Comparison of ENCODE assay signal across 9 cellular contexts in the genomic region with DNA sequence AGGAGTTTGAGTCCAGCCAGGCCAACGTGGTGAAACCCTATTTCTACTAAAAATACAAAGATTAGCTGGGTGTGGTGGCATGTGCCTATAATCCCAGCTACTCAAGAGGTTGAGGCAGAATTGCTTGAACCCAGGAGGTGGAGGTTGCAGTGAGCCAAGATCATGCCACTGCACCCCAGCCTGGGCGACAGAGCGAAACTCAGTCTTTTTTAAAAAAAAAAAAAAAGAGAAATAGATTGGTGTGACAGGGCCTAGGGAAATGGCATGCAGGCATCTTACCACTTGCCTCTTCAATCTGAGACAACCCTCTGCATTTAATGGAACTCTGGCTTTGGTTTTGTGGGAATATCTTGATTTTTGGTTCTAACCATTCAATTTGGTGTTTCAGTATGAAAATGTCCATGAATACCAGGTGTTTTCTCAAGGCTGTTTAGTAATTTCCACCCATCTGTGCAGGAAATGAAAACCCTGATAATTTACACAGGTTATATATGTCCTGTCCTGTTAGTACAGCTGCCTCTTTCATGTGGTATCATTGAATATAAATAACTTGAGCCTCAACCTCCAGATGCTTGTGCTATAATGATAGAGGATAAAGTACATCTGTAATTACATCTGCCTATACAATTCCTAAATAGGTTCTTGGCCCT. TPM values are rescaled to one million over a fixed set of nuclear protein-coding genes. Genes with fewer than 3 reads are reported as not detected.
DNase-seq lines count a peak whose midpoint lies in the region; ATAC-seq and TF ChIP-seq lines count a peak whose summit lies in the region.
"Had no signal": no experiment of that assay in that cellular context is flagged by ENCODE, and none has a peak within 500 bp of the region (broad histone marks: within the 10 kb centered on the region; RNA-seq: fewer than 3 reads in every experiment).

No MANE protein-coding gene starts in this region.

- H3K14ac ChIP-seq in mesenchymal stem cell (ENCODE audit: low read length in 2 of 2): no peak overlapping the region

- WGBS in mesenchymal stem cell: 100% methylated on average over 2 of the region's 3 CpGs

- peaks cover 68% of the 10 kb centered on the region for H3K36me3 Mint-ChIP-seq in activated CD4-positive, alpha-beta memory T cell treated with anti-CD3 and anti-CD28 coated beads, Interleukin-2, amount 10 ng/mL, durations not matched to agents 7 days and 5 days (ENCODE audit: low read depth)

- H4K91ac ChIP-seq in mesenchymal stem cell (ENCODE audit: low read length): no peak overlapping the region

- no peaks in the 10 kb centered on the region for H3K27me3 ChIP-seq in mesenchymal stem cell (ENCODE audit: control insufficient read depth in 1 of 2, insufficient read depth in 1 of 2, low read length in 2 of 2)

- no peak overlapping the region for H3K18ac ChIP-seq in mesenchymal stem cell (ENCODE audit: low read depth in 1 of 2, low read length in 2 of 2)

- no peaks in the 10 kb centered on the region for H3K27me3 Mint-ChIP-seq in activated CD4-positive, alpha-beta memory T cell treated with anti-CD3 and anti-CD28 coated beads, Interleukin-2, amount 10 ng/mL, durations not matched to agents 7 days and 5 days

- no peak overlapping the region for H4K8ac ChIP-seq in mesenchymal stem cell (ENCODE audit: low read length)

- H2BK5ac ChIP-seq in mesenchymal stem cell (ENCODE audit: low read depth, low read length, poor library complexity, severe bottlenecking): no peak overlapping the region

- H3K23ac ChIP-seq in mesenchymal stem cell (ENCODE audit: low read length in 2 of 2): no peak overlapping the region

- ATAC-seq in GM19035 (IDR thresholded peaks at IDR 0.05; ENCODE audit: unreplicated experiment) (peak; percentile 57), HG03135 (IDR thresholded peaks at IDR 0.05; ENCODE audit: unreplicated experiment) (peak; percentile 75), left lobe of liver (no peak)

- H3K4ac ChIP-seq in mesenchymal stem cell (ENCODE audit: low read depth in 1 of 2, low read length in 2 of 2): no peak overlapping the region

- no peak overlapping the region for H3K4me3 ChIP-seq in mesenchymal stem cell (ENCODE audit: insufficient read depth in 1 of 2, low read depth in 1 of 2, low read length in 2 of 2)

- H2AFZ ChIP-seq in mesenchymal stem cell (ENCODE audit: low read depth, low read length): no peak overlapping the region

- no peak overlapping the region for H3K9ac ChIP-seq in mesenchymal stem cell (ENCODE audit: low read length)

- H3K27ac Mint-ChIP-seq in activated CD4-positive, alpha-beta memory T cell treated with anti-CD3 and anti-CD28 coated beads, Interleukin-2, amount 10 ng/mL, durations not matched to agents 7 days and 5 days: peak overlapping the region; percentile 58

- H3K36me3 ChIP-seq in mesenchymal stem cell (ENCODE audit: control insufficient read depth in 1 of 2, insufficient read depth in 2 of 2, low read depth in 1 of 2, low read length in 2 of 2): peaks cover 23 to 62% of the 10 kb centered on the region in 2 experiments

- no peak overlapping the region for H2AK5ac ChIP-seq in mesenchymal stem cell (ENCODE audit: low read length, severe bottlenecking)

- POLR2A ChIA-PET in activated CD4-positive, alpha-beta memory T cell treated with anti-CD3 and anti-CD28 coated beads, Interleukin-2, amount 10 ng/mL, durations not matched to agents 7 days and 5 days (lab: Charles Lee): interaction anchor here (1.1 to 15.8 kb wide), 4 partner anchors 9 to 51 kb away, joined by 3 to 348 read pairs (median 6); partner anchors contain the start of gene XBP1

- CTCF ChIA-PET in activated CD4-positive, alpha-beta memory T cell treated with anti-CD3 and anti-CD28 coated beads, Interleukin-2, amount 10 ng/mL, durations not matched to agents 7 days and 5 days (lab: Charles Lee): interaction anchor here (1.4 to 6.6 kb wide), 3 partner anchors 20 to 64 kb away, joined by 4 to 52 read pairs (median 17); no protein-coding TSS in a partner anchor

- no peak for TF ChIP-seq CTCF in 22Rv1 (IDR thresholded peaks at IDR 0.05)

- H3K27ac ChIP-seq in 22Rv1 (peak overlapping the region; percentile 93), mesenchymal stem cell (ENCODE audit: low read length, poor library complexity, severe bottlenecking) (no peak overlapping the region)

- H3K9me3 Mint-ChIP-seq in activated CD4-positive, alpha-beta memory T cell treated with anti-CD3 and anti-CD28 coated beads, Interleukin-2, amount 10 ng/mL, durations not matched to agents 7 days and 5 days: no peaks in the 10 kb centered on the region

- no peak overlapping the region for H3K4me2 ChIP-seq in mesenchymal stem cell (ENCODE audit: low read length, poor library complexity, severe bottlenecking)

- no peak overlapping the region for H2BK120ac ChIP-seq in mesenchymal stem cell (ENCODE audit: low read depth, low read length)

- no peak overlapping the region for H2BK15ac ChIP-seq in mesenchymal stem cell (ENCODE audit: low read depth, poor library complexity, severe bottlenecking)

- H3K4me3 Mint-ChIP-seq in activated CD4-positive, alpha-beta memory T cell treated with anti-CD3 and anti-CD28 coated beads, Interleukin-2, amount 10 ng/mL, durations not matched to agents 7 days and 5 days: no peak overlapping the region

- peaks cover 63% of the 10 kb centered on the region for H3K4me1 Mint-ChIP-seq in activated CD4-positive, alpha-beta memory T cell treated with anti-CD3 and anti-CD28 coated beads, Interleukin-2, amount 10 ng/mL, durations not matched to agents 7 days and 5 days

- no peak overlapping the region for H2BK12ac ChIP-seq in mesenchymal stem cell (ENCODE audit: low read length in 2 of 2)

- no peaks in the 10 kb centered on the region for H3K9me3 ChIP-seq in mesenchymal stem cell (ENCODE audit: control insufficient read depth, low read length)

- DNase-seq in activated CD4-positive, alpha-beta memory T cell treated with anti-CD3 and anti-CD28 coated beads, Interleukin-2, amount 10 ng/mL, durations not matched to agents 7 days and 5 days: no peak
- DNase-seq in GF-D8 (lab: John Stamatoyannopoulos, UW): no peak
- DNase-seq in left lobe of liver (ENCODE audit: low spot score): no peak
- no peak for DNase-seq in mesenchymal stem cell
- no peak for DNase-seq in HuH-7.5 (ENCODE audit: low spot score)
- DNase-seq: occipital lobe had no signal

- H3K4me1 ChIP-seq in mesenchymal stem cell (ENCODE audit: control insufficient read depth, insufficient read depth, low read depth, low read length): peaks cover 3% of the 10 kb centered on the region

- H3K79me1 ChIP-seq in mesenchymal stem cell (replicated peaks; ENCODE audit: low read length, poor library complexity, severe bottlenecking): peaks cover 11% of the 10 kb centered on the region

RNA-seq across cellular contexts. Expression of gene XBP1, which starts 8.4 kb away (rescaled TPM):
- 100 to 1,000 TPM; 263 to 266 TPM for total RNA-seq in activated CD4-positive, alpha-beta memory T cell treated with anti-CD3 and anti-CD28 coated beads, Interleukin-2, amount 10 ng/mL, durations not matched to agents 7 days and 5 days
- total RNA-seq in left lobe of liver: 389 TPM
- polyA plus RNA-seq in mesenchymal stem cell (2013, experiment 1 of 2): 127 TPM
- polyA plus RNA-seq in mesenchymal stem cell (2013, experiment 2 of 2): 129 TPM

RNA-seq across cellular contexts. Expression of gene CCDC117, which starts 19.5 kb away (rescaled TPM):
- total RNA-seq in activated CD4-positive, alpha-beta memory T cell treated with anti-CD3 and anti-CD28 coated beads, Interleukin-2, amount 10 ng/mL, durations not matched to agents 7 days and 5 days: 10 to 100 TPM; 33.6 to 35.2 TPM
- total RNA-seq in left lobe of liver: 27.6 TPM
- polyA plus RNA-seq in mesenchymal stem cell (2013, experiment 1 of 2): 14.2 TPM
- 14.5 TPM for polyA plus RNA-seq in mesenchymal stem cell (2013, experiment 2 of 2)

RNA-seq across cellular contexts. Expression of gene HSCB, which starts 50.1 kb away (rescaled TPM):
- total RNA-seq in activated CD4-positive, alpha-beta memory T cell treated with anti-CD3 and anti-CD28 coated beads, Interleukin-2, amount 10 ng/mL, durations not matched to agents 7 days and 5 days: 10 to 100 TPM; 14.4 to 16.1 TPM
- 11.6 TPM for total RNA-seq in left lobe of liver
- 20.1 TPM for polyA plus RNA-seq in mesenchymal stem cell (2013, experiment 1 of 2)
- 20.3 TPM for polyA plus RNA-seq in mesenchymal stem cell (2013, experiment 2 of 2)

RNA-seq across cellular contexts. Expression of gene CHEK2, which starts 50.3 kb away (rescaled TPM):
- 10 to 100 TPM; 38.7 to 39.8 TPM for total RNA-seq in activated CD4-positive, alpha-beta memory T cell treated with anti-CD3 and anti-CD28 coated beads, Interleukin-2, amount 10 ng/mL, durations not matched to agents 7 days and 5 days
- total RNA-seq in left lobe of liver: 2.7 TPM
- polyA plus RNA-seq in mesenchymal stem cell (2013, experiment 1 of 2): 8.8 TPM
- polyA plus RNA-seq in mesenchymal stem cell (2013, experiment 2 of 2): 7.9 TPM
